10 cellular contexts compared by ENCODE assay signal in the genomic region with DNA sequence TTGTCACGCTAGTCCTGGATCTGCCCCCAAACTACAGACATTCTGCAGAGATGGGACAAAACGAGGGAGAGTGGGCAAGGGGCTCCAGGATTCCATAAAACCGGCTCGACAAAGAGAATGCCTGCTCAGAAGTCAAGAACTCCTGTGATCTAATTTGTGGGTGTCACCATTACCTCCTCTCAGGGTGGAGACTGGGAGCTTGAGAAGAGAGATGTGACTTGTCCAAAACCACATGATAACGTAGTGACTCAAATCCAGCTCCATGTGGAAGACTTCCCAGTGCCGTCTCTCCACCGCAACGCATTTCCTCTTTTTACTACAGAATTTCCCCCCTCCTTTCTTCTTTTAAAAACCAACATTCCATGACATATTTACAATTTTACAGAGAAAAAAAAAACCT. TPM values are rescaled to one million over a fixed set of nuclear protein-coding genes. Genes with fewer than 3 reads are reported as not detected.
DNase-seq lines count a peak whose midpoint lies in the region; ATAC-seq and TF ChIP-seq lines count a peak whose summit lies in the region.
"Had no signal": no experiment of that assay in that cellular context is flagged by ENCODE, and none has a peak within 500 bp of the region (broad histone marks: within the 10 kb centered on the region; RNA-seq: fewer than 3 reads in every experiment).

No MANE protein-coding gene starts in this region.

- TF ChIP-seq CTCF in activated CD8-positive, alpha-beta T cell treated with anti-CD3 and anti-CD28 coated beads for 36 hours (IDR thresholded peaks at IDR 0.05): no peak
- no peak for TF ChIP-seq CTCF in fibroblast of mammary gland (conservative IDR thresholded peaks at IDR 0.05; ENCODE audit: control insufficient read depth, insufficient read depth, low read depth, low read length)

- H3K27ac Mint-ChIP-seq in activated CD8-positive, alpha-beta T cell treated with anti-CD3 and anti-CD28 coated beads for 36 hours: peak overlapping the region; percentile 35
- no peak overlapping the region for H3K27ac Mint-ChIP-seq in activated CD8-positive, alpha-beta T cell treated with anti-CD3 and anti-CD28 coated beads, Interleukin-2, amount 10 ng/mL, durations not matched to agents 7 days and 5 days
- H3K27ac Mint-ChIP-seq in T-helper 17 cell: peak overlapping the region; percentile 92

- H3K4me3 Mint-ChIP-seq in activated CD8-positive, alpha-beta T cell treated with anti-CD3 and anti-CD28 coated beads for 36 hours: no peak overlapping the region
- no peak overlapping the region for H3K4me3 Mint-ChIP-seq in activated CD8-positive, alpha-beta T cell treated with anti-CD3 and anti-CD28 coated beads, Interleukin-2, amount 10 ng/mL, durations not matched to agents 7 days and 5 days
- H3K4me3 Mint-ChIP-seq in T-helper 17 cell: peak overlapping the region; percentile 78
- H3K4me3 Mint-ChIP-seq: nephron had no signal

- no peaks in the 10 kb centered on the region for H3K36me3 Mint-ChIP-seq in activated CD8-positive, alpha-beta T cell treated with anti-CD3 and anti-CD28 coated beads for 36 hours (ENCODE audit: low read depth)
- peaks cover 4% of the 10 kb centered on the region for H3K36me3 Mint-ChIP-seq in activated CD8-positive, alpha-beta T cell treated with anti-CD3 and anti-CD28 coated beads, Interleukin-2, amount 10 ng/mL, durations not matched to agents 7 days and 5 days (ENCODE audit: low read depth)
- H3K36me3 Mint-ChIP-seq in T-helper 17 cell (ENCODE audit: low read depth): no peaks in the 10 kb centered on the region

- H3K4me1 Mint-ChIP-seq in activated CD8-positive, alpha-beta T cell treated with anti-CD3 and anti-CD28 coated beads for 36 hours (ENCODE audit: low read depth): peaks cover 68% of the 10 kb centered on the region
- peaks cover 40% of the 10 kb centered on the region for H3K4me1 Mint-ChIP-seq in activated CD8-positive, alpha-beta T cell treated with anti-CD3 and anti-CD28 coated beads, Interleukin-2, amount 10 ng/mL, durations not matched to agents 7 days and 5 days (ENCODE audit: low read depth)
- peaks cover 54% of the 10 kb centered on the region for H3K4me1 Mint-ChIP-seq in T-helper 17 cell

- H3K9me3 Mint-ChIP-seq in activated CD8-positive, alpha-beta T cell treated with anti-CD3 and anti-CD28 coated beads for 36 hours: no peaks in the 10 kb centered on the region
- H3K9me3 Mint-ChIP-seq in activated CD8-positive, alpha-beta T cell treated with anti-CD3 and anti-CD28 coated beads, Interleukin-2, amount 10 ng/mL, durations not matched to agents 7 days and 5 days (ENCODE audit: insufficient read depth): no peaks in the 10 kb centered on the region
- H3K9me3 Mint-ChIP-seq: nephron had no signal

- no peaks in the 10 kb centered on the region for H3K9me3 ChIP-seq in T-helper 17 cell (ENCODE audit: control insufficient read depth, low read length, poor library complexity, severe bottlenecking)

- no peaks in the 10 kb centered on the region for H3K27me3 Mint-ChIP-seq in activated CD8-positive, alpha-beta T cell treated with anti-CD3 and anti-CD28 coated beads for 36 hours
- H3K27me3 Mint-ChIP-seq in activated CD8-positive, alpha-beta T cell treated with anti-CD3 and anti-CD28 coated beads, Interleukin-2, amount 10 ng/mL, durations not matched to agents 7 days and 5 days (ENCODE audit: low read depth): no peaks in the 10 kb centered on the region
- no peaks in the 10 kb centered on the region for H3K27me3 Mint-ChIP-seq in T-helper 17 cell

- POLR2A ChIA-PET in activated CD8-positive, alpha-beta T cell treated with anti-CD3 and anti-CD28 coated beads for 36 hours (lab: Charles Lee): interaction anchor here (6.6 kb wide), 1 partner anchor 17 kb away, joined by 77 read pairs; no protein-coding TSS in a partner anchor
- POLR2A ChIA-PET in activated CD8-positive, alpha-beta T cell treated with anti-CD3 and anti-CD28 coated beads, Interleukin-2, amount 10 ng/mL, durations not matched to agents 7 days and 5 days (lab: Charles Lee): no interaction called here

- intact Hi-C loops in activated CD8-positive, alpha-beta T cell treated with anti-CD3 and anti-CD28 coated beads for 36 hours (cut with micrococcal nuclease): no loop called here

- no peak for ATAC-seq in activated CD8-positive, alpha-beta T cell treated with anti-CD3 and anti-CD28 coated beads for 36 hours
- ATAC-seq in activated CD8-positive, alpha-beta T cell treated with anti-CD3 and anti-CD28 coated beads, Interleukin-2, amount 10 ng/mL, durations not matched to agents 7 days and 5 days: no peak
- ATAC-seq in T-helper 17 cell: peak; percentile 27
- ATAC-seq in HG03460 (IDR thresholded peaks at IDR 0.05; ENCODE audit: unreplicated experiment): no peak

- DNase-seq in activated CD8-positive, alpha-beta T cell treated with anti-CD3 and anti-CD28 coated beads for 36 hours: no peak
- no peak for DNase-seq in activated CD8-positive, alpha-beta T cell treated with anti-CD3 and anti-CD28 coated beads, Interleukin-2, amount 10 ng/mL, durations not matched to agents 7 days and 5 days
- DNase-seq in T-helper 17 cell: no peak
- peak; percentile 94 for DNase-seq in fibroblast of mammary gland (ENCODE audit: low read depth)
- peak; percentile 33 for DNase-seq in stimulated activated CD8-positive, alpha-beta memory T cell treated with anti-CD3 and anti-CD28 coated beads, Interleukin-4, amount 100 ng/mL, for 48 hours
- DNase-seq in NOMO-1 treated with DMSO at 0.1 percent for 48 hours (lab: John Stamatoyannopoulos, UW; ENCODE audit: unreplicated experiment): no peak
- no peak for DNase-seq in stimulated activated CD4-positive, alpha-beta T cell treated with anti-CD3 and anti-CD28 coated beads, Interleukin-15, amount 100 ng/mL, for 24 hours

- no peak overlapping the region for H3K4me3 ChIP-seq in fibroblast of mammary gland (ENCODE audit: control insufficient read depth, low read depth, low read length)

- CTCF ChIA-PET in activated CD8-positive, alpha-beta T cell treated with anti-CD3 and anti-CD28 coated beads for 36 hours (lab: Charles Lee): interaction anchor here (0.6 to 1.1 kb wide), 4 partner anchors 8 to 140 kb away, joined by 3 read pairs; no protein-coding TSS in a partner anchor
- CTCF ChIA-PET in activated CD8-positive, alpha-beta T cell treated with anti-CD3 and anti-CD28 coated beads, Interleukin-2, amount 10 ng/mL, durations not matched to agents 7 days and 5 days (lab: Charles Lee): interaction anchor here (0.7 to 6.2 kb wide), 3 partner anchors 18 to 146 kb away, joined by 3 to 52 read pairs (median 3); no protein-coding TSS in a partner anchor

RNA-seq across cellular contexts. Expression of a gene that starts 44.3 kb away (rescaled TPM):
- total RNA-seq in activated CD8-positive, alpha-beta T cell treated with anti-CD3 and anti-CD28 coated beads for 36 hours: 1 to 10 TPM; 6.5 to 6.9 TPM
- 10 to 100 TPM; 11.3 to 11.8 TPM for total RNA-seq in activated CD8-positive, alpha-beta T cell treated with anti-CD3 and anti-CD28 coated beads, Interleukin-2, amount 10 ng/mL, durations not matched to agents 7 days and 5 days
- 10 to 100 TPM; 28.6 to 31.2 TPM for total RNA-seq in T-helper 17 cell
- total RNA-seq: dermis microvascular lymphatic vessel endothelial cell had no signal

Comparison
In these comparisons a context has a peak if more than half of its experiments do, and no peak if none do; other contexts are left out.
1. DNase-seq: peak in fibroblast of mammary gland (single experiment) and stimulated activated CD8-positive, alpha-beta memory T cell treated with anti-CD3 and anti-CD28 coated beads, Interleukin-4, amount 100 ng/mL, for 48 hours (single experiment); none in activated CD8-positive, alpha-beta T cell treated with anti-CD3 and anti-CD28 coated beads for 36 hours (single experiment), activated CD8-positive, alpha-beta T cell treated with anti-CD3 and anti-CD28 coated beads, Interleukin-2, amount 10 ng/mL, durations not matched to agents 7 days and 5 days (single experiment), T-helper 17 cell (0 of 3), NOMO-1 treated with DMSO at 0.1 percent for 48 hours (single experiment) and stimulated activated CD4-positive, alpha-beta T cell treated with anti-CD3 and anti-CD28 coated beads, Interleukin-15, amount 100 ng/mL, for 24 hours (single experiment).